Comparison of ENCODE assay signal across 27 cellular contexts in genomic region chr15:92506506-92506905, GRCh38.
A peak's percentile ranks its signal among the peaks of the same experiment; 100 is the strongest.
DNase-seq lines count a peak whose midpoint lies in the region; ATAC-seq, FAIRE-seq and TF ChIP-seq lines count a peak whose summit lies in the region.
"Had no signal": no experiment of that assay in that cellular context is flagged by ENCODE, and none has a peak within 500 bp of the region (broad histone marks: within the 10 kb centered on the region; RNA-seq: fewer than 3 reads in every experiment).

No MANE protein-coding gene starts in this region.

- CTCF ChIA-PET in A549 (lab: Yijun Ruan, JAX) = no interaction called here
- CTCF ChIA-PET in naive thymus-derived CD4-positive, alpha-beta T cell (lab: Charles Lee) = interaction anchor here (0.6 kb wide), 1 partner anchor 33 kb away, joined by 5 read pairs; no protein-coding TSS in a partner anchor

- H3K4me3 ChIP-seq in A549 (no peak overlapping the region), MM.1S (ENCODE audit: low read length) (no peak overlapping the region; the same call in 1 of the 2 replicates), endodermal cell (ENCODE audit: low read length) (peak overlapping the region; percentile 59), right cardiac atrium (ENCODE audit: low read length) (no peak overlapping the region)
- H3K4me3 ChIP-seq in naive thymus-derived CD4-positive, alpha-beta T cell (ENCODE audit: low read length) = no peak overlapping the region
- H3K4me3 ChIP-seq: BLaER1, GM12878 had no signal

- H3K4me2 ChIP-seq in A549 (no peak overlapping the region), MM.1S (ENCODE audit: low read depth, low read length) (peak overlapping the region; percentile 44)
- H3K4me2 ChIP-seq: BLaER1 had no signal

- no peak overlapping the region for H3K27ac Mint-ChIP-seq in endodermal cell
- peak overlapping the region in 6 of 9 donors; percentile 10 to 79 (median 50) for H3K27ac Mint-ChIP-seq in naive thymus-derived CD4-positive, alpha-beta T cell
- H3K27ac Mint-ChIP-seq: CD8-positive, alpha-beta T cell had no signal

- H4K20me1 ChIP-seq in MM.1S (ENCODE audit: insufficient read depth, low read length) = no peaks in the 10 kb centered on the region
- H4K20me1 ChIP-seq: BLaER1 had no signal

- TF ChIP-seq POLR2A in A549 (IDR thresholded peaks at IDR 0.05; ENCODE audit: low read length) = no peak

- peaks cover 20% of the 10 kb centered on the region for H3K4me1 Mint-ChIP-seq in endodermal cell
- H3K4me1 Mint-ChIP-seq in naive thymus-derived CD4-positive, alpha-beta T cell = peaks cover 0 to 16% (median 6%) of the 10 kb centered on the region in 7 donors
- H3K4me1 Mint-ChIP-seq: CD4-positive, CD25-positive, alpha-beta regulatory T cell had no signal

- peak; percentile 81 for FAIRE-seq in A549 (lab: Jason Lieb, UNC)
- FAIRE-seq: GM12878, GM12892, GM18507 had no signal

- H2AFZ ChIP-seq in MM.1S (ENCODE audit: low read length) = peak overlapping the region; percentile 31; the same call in 1 of the 2 replicates

- H3K27me3 ChIP-seq in MM.1S (replicated peaks; ENCODE audit: insufficient read depth, low read length) = no peaks in the 10 kb centered on the region
- no peaks in the 10 kb centered on the region for H3K27me3 ChIP-seq in endodermal cell (ENCODE audit: control insufficient read depth, insufficient read depth, low read length, poor library complexity, severe bottlenecking)
- no peaks in the 10 kb centered on the region for H3K27me3 ChIP-seq in naive thymus-derived CD4-positive, alpha-beta T cell (ENCODE audit: control insufficient read depth in 2 of 2, insufficient read depth in 2 of 2, low read length in 2 of 2)
- no peaks in the 10 kb centered on the region for H3K27me3 ChIP-seq in right cardiac atrium (ENCODE audit: control insufficient read depth, insufficient read depth)
- H3K27me3 ChIP-seq: BE2C, BLaER1 had no signal

- POLR2A ChIA-PET in A549 (lab: Yijun Ruan, JAX) = no interaction called here
- POLR2A ChIA-PET in naive thymus-derived CD4-positive, alpha-beta T cell (lab: Charles Lee) = no interaction called here

- no peak for TF ChIP-seq RAD21 in A549 (conservative IDR thresholded peaks at IDR 0.05 in 1 of 2, IDR thresholded peaks at IDR 0.05 in 1 of 2)

- H3K36me3 ChIP-seq in MM.1S (replicated peaks; ENCODE audit: insufficient read depth, low read length) = no peaks in the 10 kb centered on the region
- H3K36me3 ChIP-seq in endodermal cell (ENCODE audit: control insufficient read depth, insufficient read depth, low read length) = no peaks in the 10 kb centered on the region
- H3K36me3 ChIP-seq in naive thymus-derived CD4-positive, alpha-beta T cell (ENCODE audit: control insufficient read depth in 2 of 3, insufficient read depth in 3 of 3, low read length in 3 of 3) = no peaks in the 10 kb centered on the region
- H3K36me3 ChIP-seq: BE2C, BLaER1 had no signal

- no peaks in the 10 kb centered on the region for H3K79me2 ChIP-seq in MM.1S (ENCODE audit: low read length)

- 12% methylated on average over 4 of the region's 4 CpGs for WGBS in A549 (ENCODE audit: missing lambda C conversion rate)
- 88 to 95% methylated on average over 4 of the region's 4 CpGs for WGBS in endodermal cell (ENCODE audit: insufficient coverage in 1 of 2, insufficient read length in 1 of 2), 2 experiments
- 52% methylated on average over 4 of the region's 4 CpGs for WGBS in right cardiac atrium

- H3K4me3 Mint-ChIP-seq in endodermal cell = no peak overlapping the region
- peak overlapping the region in 4 of 10 donors; percentile 2 to 38 (median 19) for H3K4me3 Mint-ChIP-seq in naive thymus-derived CD4-positive, alpha-beta T cell
- H3K4me3 Mint-ChIP-seq: CD14-positive monocyte; CD4-positive, CD25-positive, alpha-beta regulatory T cell; CD8-positive, alpha-beta T cell had no signal

- H3K9ac ChIP-seq in MM.1S (ENCODE audit: low read length) (peak overlapping the region; percentile 11; the same call in 1 of the 2 replicates), endodermal cell (ENCODE audit: extremely low read depth, low read length, poor library complexity, severe bottlenecking) (no peak overlapping the region)
- H3K9ac ChIP-seq: BLaER1 had no signal

- peaks cover 15% of the 10 kb centered on the region for H3K36me3 Mint-ChIP-seq in endodermal cell (ENCODE audit: low read depth)
- no peaks in the 10 kb centered on the region for H3K36me3 Mint-ChIP-seq in naive thymus-derived CD4-positive, alpha-beta T cell
- H3K36me3 Mint-ChIP-seq: CD14-positive monocyte; CD4-positive, CD25-positive, alpha-beta regulatory T cell; CD8-positive, alpha-beta T cell had no signal

- TF ChIP-seq CTCF in A549 (IDR thresholded peaks at IDR 0.05) = no peak
- TF ChIP-seq CTCF in MM.1S (IDR thresholded peaks at IDR 0.05; ENCODE audit: low read length) = no peak
- no peak for TF ChIP-seq CTCF in endodermal cell (conservative IDR thresholded peaks at IDR 0.05)

- H3K9me3 ChIP-seq in A549 (peaks cover 14% of the 10 kb centered on the region; the same call in 2 of the 3 replicates), MM.1S (replicated peaks; ENCODE audit: insufficient read depth, low read length) (no peaks in the 10 kb centered on the region), endodermal cell (ENCODE audit: control insufficient read depth, low read length) (peaks cover 49% of the 10 kb centered on the region), right cardiac atrium (ENCODE audit: control insufficient read depth, low read length) (no peaks in the 10 kb centered on the region)
- H3K9me3 ChIP-seq in naive thymus-derived CD4-positive, alpha-beta T cell (ENCODE audit: control insufficient read depth in 2 of 3, low read length in 3 of 3) = no peaks in the 10 kb centered on the region
- H3K9me3 ChIP-seq: BE2C had no signal

- DNase-seq in A549 (ENCODE audit: low read depth in 1 of 2, low spot score in 1 of 2) (no peak), MM.1S (peak; percentile 70), endodermal cell (no peak), foreskin melanocyte (no peak), COLO668 (lab: John Stamatoyannopoulos, UW; ENCODE audit: unreplicated experiment) (no peak), posterior vena cava (ENCODE audit: low spot score) (no peak), right cardiac atrium (no peak)
- peak in 4 of 9 donors; percentile 1 to 36 (median 17) for DNase-seq in naive thymus-derived CD4-positive, alpha-beta T cell
- DNase-seq: ACHN; BE2C; C1 segment of cervical spinal cord; CD4-positive, CD25-positive, alpha-beta regulatory T cell; CD8-positive, alpha-beta T cell; COR-L47; DMS 273 treated with DMSO at 0.1 percent for 48 hours; DMS153; DMS53; DMS79; DND-41; EL; GDM1 had no signal

- H3K4me1 ChIP-seq in A549 (no peaks in the 10 kb centered on the region), MM.1S (ENCODE audit: low read length) (0 out of 2 replicates have a peak, but pooled peaks cover 4% of the 10 kb centered on the region), endodermal cell (ENCODE audit: control insufficient read depth, insufficient read depth, low read length) (peaks cover 7% of the 10 kb centered on the region), right cardiac atrium (ENCODE audit: control insufficient read depth, insufficient read depth, low read length) (no peaks in the 10 kb centered on the region)
- H3K4me1 ChIP-seq in naive thymus-derived CD4-positive, alpha-beta T cell (ENCODE audit: control insufficient read depth in 2 of 2, insufficient read depth in 2 of 2, low read length in 2 of 2) = no peaks in the 10 kb centered on the region
- H3K4me1 ChIP-seq: BE2C, BLaER1 had no signal

- H3K9me3 Mint-ChIP-seq in endodermal cell = peaks cover 51% of the 10 kb centered on the region
- peaks cover 2 to 16% (median 10%) of the 10 kb centered on the region in 11 donors for H3K9me3 Mint-ChIP-seq in naive thymus-derived CD4-positive, alpha-beta T cell

- H3F3A ChIP-seq in MM.1S (ENCODE audit: insufficient read depth, low read length) = 0 out of 2 replicates have a peak, but pooled peaks cover 3% of the 10 kb centered on the region

- intact Hi-C loops in naive thymus-derived CD4-positive, alpha-beta T cell (cut with micrococcal nuclease) = no loop called here
- intact Hi-C loops in posterior vena cava (cut with DNase I) = no loop called here
- intact Hi-C loops in right cardiac atrium (cut with DNase I) = no loop called here

- H3K27me3 Mint-ChIP-seq in endodermal cell (ENCODE audit: insufficient read depth) = peaks cover 6% of the 10 kb centered on the region
- peaks cover 14 to 25% (median 18%) of the 10 kb centered on the region in 5 donors for H3K27me3 Mint-ChIP-seq in naive thymus-derived CD4-positive, alpha-beta T cell

- no peak overlapping the region for H3K27ac ChIP-seq in A549
- peak overlapping the region; percentile 47; the same call in 1 of the 2 replicates for H3K27ac ChIP-seq in MM.1S (ENCODE audit: low read length)
- no peak overlapping the region for H3K27ac ChIP-seq in endodermal cell (ENCODE audit: low read depth, low read length)
- H3K27ac ChIP-seq in naive thymus-derived CD4-positive, alpha-beta T cell (ENCODE audit: low read depth, low read length) = no peak overlapping the region
- H3K27ac ChIP-seq in right cardiac atrium (ENCODE audit: low read length) = no peak overlapping the region
- H3K27ac ChIP-seq: 22Rv1, BLaER1 had no signal

- H3K9me2 ChIP-seq in MM.1S (replicated peaks; ENCODE audit: insufficient read depth, low read length) = no peaks in the 10 kb centered on the region

- no peak for TF ChIP-seq EP300 in A549 (IDR thresholded peaks at IDR 0.05)

- ATAC-seq in A549 (no peak), right cardiac atrium (no peak)
- no peak for ATAC-seq in naive thymus-derived CD4-positive, alpha-beta T cell
- ATAC-seq: CD8-positive, alpha-beta T cell; GM12878 had no signal

TF ChIP-seq in A549, 52 proteins besides CTCF, POLR2A, EP300 and RAD21:
- TF ChIP-seq, protein P1, sequence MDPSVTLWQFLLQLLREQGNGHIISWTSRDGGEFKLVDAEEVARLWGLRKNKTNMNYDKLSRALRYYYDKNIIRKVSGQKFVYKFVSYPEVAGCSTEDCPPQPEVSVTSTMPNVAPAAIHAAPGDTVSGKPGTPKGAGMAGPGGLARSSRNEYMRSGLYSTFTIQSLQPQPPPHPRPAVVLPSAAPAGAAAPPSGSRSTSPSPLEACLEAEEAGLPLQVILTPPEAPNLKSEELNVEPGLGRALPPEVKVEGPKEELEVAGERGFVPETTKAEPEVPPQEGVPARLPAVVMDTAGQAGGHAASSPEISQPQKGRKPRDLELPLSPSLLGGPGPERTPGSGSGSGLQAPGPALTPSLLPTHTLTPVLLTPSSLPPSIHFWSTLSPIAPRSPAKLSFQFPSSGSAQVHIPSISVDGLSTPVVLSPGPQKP (IDR thresholded peaks at IDR 0.05; ENCODE audit: low read depth, low read length) = no peak
- TF ChIP-seq POLR2AphosphoS2 (conservative IDR thresholded peaks at IDR 0.05; ENCODE audit: low read length) (no peak), MYC (IDR thresholded peaks at IDR 0.05; ENCODE audit: borderline replicate concordance, low read length) (no peak), HES2 (IDR thresholded peaks at IDR 0.05) (no peak), RFX5 (IDR thresholded peaks at IDR 0.05) (no peak), ZC3H11A (IDR thresholded peaks at IDR 0.05) (no peak)
